Comparison of ENCODE assay signal across 13 cellular contexts in genomic region chr12:57231276-57232021, GRCh38. TPM values are rescaled to one million over a fixed set of nuclear protein-coding genes. Genes with fewer than 3 reads are reported as not detected.
DNase-seq lines count a peak whose midpoint lies in the region; ATAC-seq, FAIRE-seq and TF ChIP-seq lines count a peak whose summit lies in the region.
"Had no signal": no experiment of that assay in that cellular context is flagged by ENCODE, and none has a peak within 500 bp of the region (broad histone marks: within the 10 kb centered on the region; RNA-seq: fewer than 3 reads in every experiment).

No MANE protein-coding gene starts in this region.

- TF ChIP-seq CTCF in fibroblast of lung (conservative IDR thresholded peaks at IDR 0.05 in 1 of 2, IDR thresholded peaks at IDR 0.05 in 1 of 2; ENCODE audit: low read depth in 1 of 2, low read length in 2 of 2) (no peak), spleen (IDR thresholded peaks at IDR 0.05 in 8 of 11, conservative IDR thresholded peaks at IDR 0.05 in 3 of 11) (no peak)

- TF ChIP-seq POLR2A in spleen (IDR thresholded peaks at IDR 0.05): no peak

- H3K79me2 ChIP-seq in fibroblast of lung (ENCODE audit: control insufficient read depth, insufficient read depth, low read length): peaks cover 28% of the 10 kb centered on the region

- H3K4me1 Mint-ChIP-seq in activated naive CD4-positive, alpha-beta T cell treated with anti-CD3 and anti-CD28 coated beads for 36 hours (ENCODE audit: low read depth): peaks cover 57% of the 10 kb centered on the region

- H3K9me3 ChIP-seq in SJSA1 (replicated peaks): no peaks in the 10 kb centered on the region
- no peaks in the 10 kb centered on the region for H3K9me3 ChIP-seq in fibroblast of lung (ENCODE audit: control insufficient read depth, insufficient read depth, low read depth, low read length)
- no peaks in the 10 kb centered on the region for H3K9me3 ChIP-seq in spleen
- H3K9me3 ChIP-seq: thoracic aorta had no signal

- H3K36me3 ChIP-seq in SJSA1 (peaks cover 51% of the 10 kb centered on the region), fibroblast of lung (ENCODE audit: control insufficient read depth, insufficient read depth, low read length) (peaks cover 30% of the 10 kb centered on the region), spleen (peaks cover 0 to 48% (median 32%) of the 10 kb centered on the region in 6 donors)

- peaks cover 12% of the 10 kb centered on the region for H3K27me3 Mint-ChIP-seq in activated naive CD4-positive, alpha-beta T cell treated with anti-CD3 and anti-CD28 coated beads for 36 hours (ENCODE audit: low read depth)

- H3K27ac ChIP-seq in SJSA1 (no peak overlapping the region), fibroblast of lung (ENCODE audit: insufficient read depth, low read length) (peak overlapping the region; percentile 91), spleen (peak overlapping the region in 4 of 8 donors; percentile 85 to 88 (median 88))

- ATAC-seq in GM18907 (IDR thresholded peaks at IDR 0.05; ENCODE audit: unreplicated experiment): no peak

- peaks cover 15% of the 10 kb centered on the region for H3K4me1 ChIP-seq in SJSA1 (replicated peaks)
- peaks cover 42% of the 10 kb centered on the region for H3K4me1 ChIP-seq in fibroblast of lung (ENCODE audit: control insufficient read depth, extremely low read depth, insufficient read depth, low read length)
- H3K4me1 ChIP-seq in spleen: peaks cover 26 to 97% (median 79%) of the 10 kb centered on the region in 6 donors

- no peak for FAIRE-seq in HTR-8/SVneo (lab: Jason Lieb, UNC)

- intact Hi-C loops in activated naive CD4-positive, alpha-beta T cell treated with anti-CD3 and anti-CD28 coated beads for 36 hours (cut with micrococcal nuclease): no loop called here
- intact Hi-C loops in spleen (cut with DNase I; ENCODE audit: low total_unique reads): no loop called here

- DNase-seq in activated naive CD4-positive, alpha-beta T cell treated with anti-CD3 and anti-CD28 coated beads for 36 hours: no peak
- DNase-seq in activated naive CD4-positive, alpha-beta T cell (lab: John Stamatoyannopoulos, UW): no peak
- DNase-seq in SJSA1 (ENCODE audit: low read depth in 1 of 2, low spot score in 2 of 2) (no peak), fibroblast of lung (ENCODE audit: low read depth in 2 of 2) (no peak), spleen (peak; percentile 70), HTR-8/SVneo (ENCODE audit: insufficient read length, low spot score) (no peak)
- DNase-seq in activated CD8-positive, alpha-beta memory T cell treated with anti-CD3 and anti-CD28 coated beads, Interleukin-2, amount 50 U/mL, for 48 hours: no peak
- DNase-seq: activated CD4-positive, CD25-positive, alpha-beta regulatory T cell; dorsolateral prefrontal cortex; kidney glomerular epithelial cell; NCI-H2171 treated with DMSO at 0.1 percent for 48 hours had no signal

- peak overlapping the region; percentile 99 for H3K4me2 ChIP-seq in fibroblast of lung (ENCODE audit: extremely low read depth, insufficient read depth, low read length)

- H3K36me3 Mint-ChIP-seq in activated naive CD4-positive, alpha-beta T cell treated with anti-CD3 and anti-CD28 coated beads for 36 hours (ENCODE audit: low read depth): peaks cover 57% of the 10 kb centered on the region

- H3K27me3 ChIP-seq in SJSA1 (replicated peaks) (no peaks in the 10 kb centered on the region), fibroblast of lung (ENCODE audit: control insufficient read depth, insufficient read depth, low read length) (peaks cover under 1% of the 10 kb centered on the region), spleen (replicated peaks in 1 of 7) (peaks cover 0 to 31% (median 14%) of the 10 kb centered on the region in 7 donors)

- no peak overlapping the region for H3K27ac Mint-ChIP-seq in activated naive CD4-positive, alpha-beta T cell treated with anti-CD3 and anti-CD28 coated beads for 36 hours

- H3K4me3 ChIP-seq in SJSA1 (0 out of 2 replicates have a peak overlapping the region, but pooled peaks have one; percentile 55), fibroblast of lung (replicated peaks in 1 of 4; ENCODE audit: control extremely low read depth in 1 of 4, insufficient read depth in 1 of 4, low read depth in 3 of 4, low read length in 4 of 4) (peak overlapping the region; percentile 58 to 97 (median 88)), spleen (peak overlapping the region in 1 of 8 donors; percentile 85)

- no peaks in the 10 kb centered on the region for H3K9me3 Mint-ChIP-seq in activated naive CD4-positive, alpha-beta T cell treated with anti-CD3 and anti-CD28 coated beads for 36 hours

- WGBS in spleen, 5 donors: 88 to 97% (median 93%) methylated on average over 10 to 13 of the region's 13 CpGs

- H2AFZ ChIP-seq in fibroblast of lung (ENCODE audit: low read length): no peak overlapping the region

- H3K9ac ChIP-seq in fibroblast of lung (ENCODE audit: insufficient read depth, low read length): no peak overlapping the region

- CTCF ChIA-PET in activated naive CD4-positive, alpha-beta T cell treated with anti-CD3 and anti-CD28 coated beads for 36 hours (lab: Charles Lee): interaction anchor here (5.7 to 12.9 kb wide), 2 partner anchors 9 to 17 kb away, joined by 93 to 290 read pairs; a partner anchor contains a TSS

- peaks cover 2% of the 10 kb centered on the region for H4K20me1 ChIP-seq in fibroblast of lung (ENCODE audit: control insufficient read depth, extremely low read depth, insufficient read depth, low read length)

- H3K4me3 Mint-ChIP-seq in activated naive CD4-positive, alpha-beta T cell treated with anti-CD3 and anti-CD28 coated beads for 36 hours: peak overlapping the region; percentile 95

RNA-seq across cellular contexts. Expression of gene SHMT2, which starts 1.9 kb away (rescaled TPM):
- 100 to 1,000 TPM; 542 to 552 TPM for total RNA-seq in activated naive CD4-positive, alpha-beta T cell treated with anti-CD3 and anti-CD28 coated beads for 36 hours
- 94.1 and 130 TPM in 2 replicates for total RNA-seq in SJSA1 (2014; rRNA removed; shearing (Covaris generic))
- total RNA-seq in fibroblast of lung (358 and 380 TPM in 2 replicates), spleen (10 to 100 TPM; 52.2 to 86.6 (median 63.8) TPM)
- polyA plus RNA-seq in fibroblast of lung (139 and 154 TPM in 2 replicates), spleen (10 to 100 TPM; 47.3 to 72.7 (median 57.8) TPM)
- polyA plus RNA-seq in fibroblast of lung (2012): 144 and 150 TPM in 2 replicates
- polyA minus RNA-seq in fibroblast of lung (ENCODE audit: low replicate concordance): 360 and 376 TPM in 2 replicates

RNA-seq across cellular contexts. Expression of gene NXPH4, which starts 14.9 kb away (rescaled TPM):
- under 1 TPM; 0.25 to 0.79 TPM for total RNA-seq in activated naive CD4-positive, alpha-beta T cell treated with anti-CD3 and anti-CD28 coated beads for 36 hours
- total RNA-seq in SJSA1 (2014; rRNA removed; shearing (Covaris generic)): 0.13 TPM in 1 of 2 replicates, not detected in the other
- total RNA-seq in fibroblast of lung (0.50 and 1.0 TPM in 2 replicates), spleen (under 1 TPM in 3 of 7 donors, not detected in 4; 0.28 to 0.60 (median 0.54) TPM)
- polyA plus RNA-seq in fibroblast of lung (0.30 and 1.9 TPM in 2 replicates), spleen (under 1 TPM; 0.11 to 0.19 (median 0.15) TPM)
- 1.6 and 10.2 TPM in 2 replicates for polyA plus RNA-seq in fibroblast of lung (2012)
- 1.0 and 12.0 TPM in 2 replicates for polyA minus RNA-seq in fibroblast of lung (ENCODE audit: low replicate concordance)

RNA-seq across cellular contexts. Expression of gene STAC3, which starts 19.5 kb away (rescaled TPM):
- total RNA-seq in activated naive CD4-positive, alpha-beta T cell treated with anti-CD3 and anti-CD28 coated beads for 36 hours: 1 to 10 TPM in 1 of 2 experiments, under 1 TPM in 1; 0.93 to 1.5 TPM
- 0.68 TPM in 1 of 2 replicates, not detected in the other for total RNA-seq in SJSA1 (2014; rRNA removed; shearing (Covaris generic))
- 0.26 and 0.33 TPM in 2 replicates for total RNA-seq in fibroblast of lung
- 0.18 and 0.33 TPM in 2 replicates for polyA plus RNA-seq in fibroblast of lung
- polyA plus RNA-seq in fibroblast of lung (2012): 0.38 and 0.51 TPM in 2 replicates
- 1.4 TPM in 1 of 2 replicates, not detected in the other for polyA minus RNA-seq in fibroblast of lung (ENCODE audit: low replicate concordance)
- 1 to 10 TPM; 3.4 to 9.8 (median 5.6) TPM for total RNA-seq in spleen
- polyA plus RNA-seq in spleen: 10 to 100 TPM; 10.1 to 16.4 (median 10.4) TPM
